In the genomic region with DNA sequence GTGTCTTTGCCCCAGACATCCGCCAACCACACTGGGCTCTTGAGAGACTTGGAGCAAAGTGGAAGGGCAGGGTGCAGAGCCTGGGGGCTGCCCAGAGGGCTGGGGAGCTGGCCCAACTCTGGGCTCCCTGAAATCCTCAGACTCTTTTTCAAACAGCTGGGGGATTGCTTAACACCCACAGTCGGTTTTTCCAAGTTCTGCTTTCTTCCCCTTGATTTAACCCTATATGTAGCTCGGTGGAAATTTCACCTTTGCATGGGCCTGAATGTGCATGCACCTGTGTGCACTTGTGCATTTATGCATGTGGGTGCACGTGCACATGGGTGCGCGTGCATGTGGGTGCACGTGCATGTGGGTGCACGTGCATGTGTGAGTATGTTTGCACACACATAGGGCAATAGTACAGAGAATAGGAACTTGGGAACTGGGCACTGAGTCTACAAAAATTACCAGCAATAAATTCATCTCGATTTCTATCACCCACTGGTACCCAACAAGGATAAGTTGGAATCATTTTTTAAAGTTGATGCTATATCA, we compare ENCODE assay signal across 21 cellular contexts. TPM values are rescaled to one million over a fixed set of nuclear protein-coding genes. Genes with fewer than 3 reads are reported as not detected.
DNase-seq lines count a peak whose midpoint lies in the region; ATAC-seq, FAIRE-seq and TF ChIP-seq lines count a peak whose summit lies in the region.
"Had no signal": no experiment of that assay in that cellular context is flagged by ENCODE, and none has a peak within 500 bp of the region (broad histone marks: within the 10 kb centered on the region; RNA-seq: fewer than 3 reads in every experiment).

No MANE protein-coding gene starts in this region.

- no peaks in the 10 kb centered on the region for H3K4me1 Mint-ChIP-seq in activated CD8-positive, alpha-beta memory T cell treated with anti-CD3 and anti-CD28 coated beads, Interleukin-2, amount 10 ng/mL, durations not matched to agents 7 days and 5 days

- TF ChIP-seq POLR2A in HepG2 (IDR thresholded peaks at IDR 0.05; ENCODE audit: insufficient read depth in 1 of 2, low read depth in 2 of 2, low read length in 2 of 2): no peak
- TF ChIP-seq POLR2A in right lobe of liver (IDR thresholded peaks at IDR 0.05): no peak
- TF ChIP-seq POLR2A in K562 (conservative IDR thresholded peaks at IDR 0.05): no peak

- in situ Hi-C loops in HepG2 (cut with HindIII; ENCODE audit: extremely low pct_ligation_motif_present, low pct_unique_long_range_greater_than_20kb): no loop called here
- in situ Hi-C loops in K562 (cut with MboI): no loop called here

- no peaks in the 10 kb centered on the region for H3K9me3 ChIP-seq in HepG2 (ENCODE audit: low read length)
- H3K9me3 ChIP-seq in right lobe of liver: no peaks in the 10 kb centered on the region
- H3K9me3 ChIP-seq in K562 (replicated peaks; ENCODE audit: control insufficient read depth, insufficient read depth, low read depth, low read length): no peaks in the 10 kb centered on the region; the same call in none of the 2 replicates
- peaks cover 10% of the 10 kb centered on the region for H3K9me3 ChIP-seq in upper lobe of right lung
- H3K9me3 ChIP-seq in A673 (ENCODE audit: low read depth, low read length, poor library complexity, severe bottlenecking): peaks cover 3% of the 10 kb centered on the region

- H2AFZ ChIP-seq in HepG2 (ENCODE audit: low read length) (no peak overlapping the region), K562 (ENCODE audit: low read depth, low read length) (no peak overlapping the region)

- no peak overlapping the region for H3K27ac Mint-ChIP-seq in activated CD8-positive, alpha-beta memory T cell treated with anti-CD3 and anti-CD28 coated beads, Interleukin-2, amount 10 ng/mL, durations not matched to agents 7 days and 5 days
- H3K27ac Mint-ChIP-seq: H9 had no signal

- H3K27ac ChIP-seq in HepG2 (ENCODE audit: extremely low read length, insufficient read depth, low read length) (no peak overlapping the region), right lobe of liver (no peak overlapping the region), K562 (ENCODE audit: extremely low read depth, low read depth, low read length) (no peak overlapping the region), upper lobe of right lung (no peak overlapping the region), A673 (ENCODE audit: low read depth, low read length, poor library complexity, severe bottlenecking) (no peak overlapping the region)
- H3K27ac ChIP-seq: BLaER1 had no signal

- intact Hi-C loops in HepG2 (cut with micrococcal nuclease; ENCODE audit: unreplicated experiment) (no loop called here), right lobe of liver (cut with DNase I) (no loop called here), K562 (cut with micrococcal nuclease) (no loop called here), upper lobe of right lung (cut with DNase I) (no loop called here), A673 (cut with micrococcal nuclease; ENCODE audit: unreplicated experiment) (no loop called here)

- H4K20me1 ChIP-seq in HepG2 (ENCODE audit: insufficient read depth, low read length) (no peaks in the 10 kb centered on the region), K562 (replicated peaks; ENCODE audit: control insufficient read depth, insufficient read depth, low read length) (peaks cover 4% of the 10 kb centered on the region; the same call in 1 of the 2 replicates)
- H4K20me1 ChIP-seq: BLaER1 had no signal

- no peak overlapping the region for H3K4me3 Mint-ChIP-seq in activated CD8-positive, alpha-beta memory T cell treated with anti-CD3 and anti-CD28 coated beads, Interleukin-2, amount 10 ng/mL, durations not matched to agents 7 days and 5 days
- H3K4me3 Mint-ChIP-seq: H9, IgD-negative memory B cell had no signal

- DNase-seq in HepG2 (ENCODE audit: low spot score): no peak
- no peak for DNase-seq in right lobe of liver
- DNase-seq in NOMO-1 (lab: John Stamatoyannopoulos, UW; ENCODE audit: unreplicated experiment in 2 of 2): peak; percentile 44 to 65
- DNase-seq in K562 (ENCODE audit: extremely low read depth in 1 of 4, low spot score in 3 of 4): no peak
- DNase-seq in upper lobe of right lung: no peak
- DNase-seq in activated naive CD4-positive, alpha-beta T cell treated with anti-CD3 and anti-CD28 coated beads, Interleukin-2, amount 50 U/mL, for 16 hours: no peak
- DNase-seq in activated CD8-positive, alpha-beta memory T cell treated with anti-CD3 and anti-CD28 coated beads, Interleukin-2, amount 10 ng/mL, durations not matched to agents 7 days and 5 days: no peak
- DNase-seq in A673 (ENCODE audit: low spot score): no peak
- DNase-seq: 8988T, DND-41, GDM1, H9, NCI-H1105, NCI-H1694, NCI-H510A treated with DMSO at 0.1 percent for 48 hours, SHP77 had no signal

- BruUV-seq in HepG2 (replicated peaks; lab: Mats Ljungman, UMichigan) (no TSS peak), K562 (replicated peaks; lab: Mats Ljungman, UMichigan) (no TSS peak), A673 (replicated peaks; lab: Mats Ljungman, UMichigan) (no TSS peak)

- no peak overlapping the region for H3K9ac ChIP-seq in HepG2 (ENCODE audit: insufficient read depth, low read depth, low read length)
- H3K9ac ChIP-seq in K562 (ENCODE audit: insufficient read depth in 1 of 2, low read depth in 2 of 2, low read length in 2 of 2): no peak overlapping the region
- H3K9ac ChIP-seq: BLaER1 had no signal

- TF ChIP-seq EP300 in HepG2 (IDR thresholded peaks at IDR 0.05; ENCODE audit: low read depth in 2 of 2, low read length in 2 of 2) (no peak), HepG2 (CRISPR knock-in tag; IDR thresholded peaks at IDR 0.05; ENCODE audit: borderline replicate concordance) (no peak), K562 (IDR thresholded peaks at IDR 0.05; ENCODE audit: low read length) (no peak)

- H3K79me2 ChIP-seq in HepG2 (ENCODE audit: insufficient read depth, low read length) (no peaks in the 10 kb centered on the region), K562 (ENCODE audit: control insufficient read depth, insufficient read depth, low read length) (no peaks in the 10 kb centered on the region)

- POLR2A ChIA-PET in HepG2 (lab: Yijun Ruan, JAX) (no interaction called here), K562 (lab: Yijun Ruan, JAX) (interaction anchor here (0.6 to 1.5 kb wide), 2 partner anchors 12 to 987 kb away, joined by 3 to 5 read pairs; no protein-coding TSS in a partner anchor), A673 (lab: Charles Lee; ENCODE audit: low non-redundant PET) (no interaction called here)

- H3K36me3 Mint-ChIP-seq in activated CD8-positive, alpha-beta memory T cell treated with anti-CD3 and anti-CD28 coated beads, Interleukin-2, amount 10 ng/mL, durations not matched to agents 7 days and 5 days: no peaks in the 10 kb centered on the region
- H3K36me3 Mint-ChIP-seq: IgD-negative memory B cell had no signal

- ATAC-seq in HepG2 (no peak), right lobe of liver (no peak), K562 (no peak), upper lobe of right lung (peak; percentile 29)
- no peak for ATAC-seq in activated CD8-positive, alpha-beta memory T cell treated with anti-CD3 and anti-CD28 coated beads, Interleukin-2, amount 10 ng/mL, durations not matched to agents 7 days and 5 days

- H3K4me3 ChIP-seq in HepG2 (replicated peaks in 1 of 3; ENCODE audit: insufficient read depth in 1 of 3, low read depth in 2 of 3, low read length in 3 of 3) (no peak overlapping the region), right lobe of liver (no peak overlapping the region), K562 (no peak overlapping the region), upper lobe of right lung (no peak overlapping the region), A673 (ENCODE audit: low read depth, low read length, poor library complexity, severe bottlenecking) (no peak overlapping the region)
- H3K4me3 ChIP-seq: BLaER1 had no signal

- peaks cover 8% of the 10 kb centered on the region for H3K27me3 Mint-ChIP-seq in activated CD8-positive, alpha-beta memory T cell treated with anti-CD3 and anti-CD28 coated beads, Interleukin-2, amount 10 ng/mL, durations not matched to agents 7 days and 5 days

- H3K36me3 ChIP-seq in HepG2 (replicated peaks in 1 of 2; ENCODE audit: control insufficient read depth in 1 of 2, insufficient read depth in 2 of 2, low read length in 2 of 2) (no peaks in the 10 kb centered on the region), right lobe of liver (no peaks in the 10 kb centered on the region), K562 (ENCODE audit: control insufficient read depth, insufficient read depth, low read length) (no peaks in the 10 kb centered on the region), upper lobe of right lung (no peaks in the 10 kb centered on the region), A673 (ENCODE audit: insufficient read depth, low read length, poor library complexity, severe bottlenecking) (no peaks in the 10 kb centered on the region)
- H3K36me3 ChIP-seq: BLaER1 had no signal

- TF ChIP-seq CTCF in HepG2 (CRISPR knock-in tag; IDR thresholded peaks at IDR 0.05) (no peak), right lobe of liver (IDR thresholded peaks at IDR 0.05) (no peak), K562 (IDR thresholded peaks at IDR 0.05 in 2 of 3, conservative IDR thresholded peaks at IDR 0.05 in 1 of 3; ENCODE audit: insufficient read depth in 2 of 3, low read depth in 1 of 3, low read length in 3 of 3) (no peak), upper lobe of right lung (IDR thresholded peaks at IDR 0.05) (no peak), A673 (conservative IDR thresholded peaks at IDR 0.05; ENCODE audit: low read depth, low read length) (no peak)

- TF ChIP-seq RAD21 in HepG2 (CRISPR knock-in tag; IDR thresholded peaks at IDR 0.05) (no peak), K562 (CRISPR knock-in tag; conservative IDR thresholded peaks at IDR 0.05 in 1 of 2, IDR thresholded peaks at IDR 0.05 in 1 of 2) (no peak)

- no peaks in the 10 kb centered on the region for H3K9me1 ChIP-seq in K562 (ENCODE audit: control insufficient read depth, insufficient read depth, low read length)

- H3K27me3 ChIP-seq in HepG2 (ENCODE audit: control insufficient read depth in 1 of 2, insufficient read depth in 2 of 2, low read length in 2 of 2) (0 out of 5 replicates have a peak, but pooled peaks cover 0 to 3% of the 10 kb centered on the region in 2 experiments), right lobe of liver (no peaks in the 10 kb centered on the region), K562 (ENCODE audit: control insufficient read depth in 2 of 2, insufficient read depth in 2 of 2, low read length in 2 of 2) (peaks cover 11 to 28% of the 10 kb centered on the region in 2 experiments; a peak in 3 of 5 replicates), upper lobe of right lung (no peaks in the 10 kb centered on the region), A673 (replicated peaks; ENCODE audit: insufficient read depth, low read depth, low read length, poor library complexity) (no peaks in the 10 kb centered on the region)
- H3K27me3 ChIP-seq: BLaER1 had no signal

- 47% methylated on average over 9 of the region's 9 CpGs for WGBS in HepG2 (ENCODE audit: low lambda C conversion rate)
- WGBS in right lobe of liver (ENCODE audit: insufficient coverage, low coverage, low lambda C conversion rate, missing lambda C conversion rate): 39% methylated on average over 7 of the region's 9 CpGs
- WGBS in K562 (ENCODE audit: insufficient coverage, low coverage, missing lambda C conversion rate): 9% methylated on average over 9 of the region's 9 CpGs

- FAIRE-seq in HepG2 (lab: Jason Lieb, UNC) (no peak), K562 (lab: Jason Lieb, UNC) (no peak)
- FAIRE-seq: GM12892 had no signal

- H3K9me3 Mint-ChIP-seq in activated CD8-positive, alpha-beta memory T cell treated with anti-CD3 and anti-CD28 coated beads, Interleukin-2, amount 10 ng/mL, durations not matched to agents 7 days and 5 days (ENCODE audit: low read depth): no peaks in the 10 kb centered on the region

- H3K4me1 ChIP-seq in HepG2 (ENCODE audit: insufficient read depth, low read length) (peaks cover 44% of the 10 kb centered on the region), right lobe of liver (no peaks in the 10 kb centered on the region), K562 (replicated peaks in 1 of 2; ENCODE audit: control insufficient read depth in 2 of 2, insufficient read depth in 2 of 2, low read length in 2 of 2) (peaks cover 3 to 9% of the 10 kb centered on the region in 2 experiments; a peak in 3 of 5 replicates), upper lobe of right lung (no peaks in the 10 kb centered on the region), A673 (ENCODE audit: insufficient read depth, low read length, poor library complexity, severe bottlenecking) (no peaks in the 10 kb centered on the region)
- H3K4me1 ChIP-seq: BLaER1 had no signal

- CTCF ChIA-PET in HepG2 (lab: Yijun Ruan, JAX; ENCODE audit: low intra/inter-chr PET ratio, low total read pairs) (no interaction called here), K562 (lab: Yijun Ruan, JAX; ENCODE audit: low intra/inter-chr PET ratio) (no interaction called here), A673 (lab: Charles Lee) (no interaction called here)
- CTCF ChIA-PET in activated CD8-positive, alpha-beta memory T cell treated with anti-CD3 and anti-CD28 coated beads, Interleukin-2, amount 10 ng/mL, durations not matched to agents 7 days and 5 days (lab: Charles Lee): no interaction called here

- H3K4me2 ChIP-seq in HepG2 (ENCODE audit: low read depth, low read length): no peak overlapping the region
- no peak overlapping the region for H3K4me2 ChIP-seq in K562 (ENCODE audit: insufficient read depth, low read length)
- H3K4me2 ChIP-seq: BLaER1 had no signal

RNA-seq across cellular contexts. Expression of a gene that starts 52.3 kb away (rescaled TPM):
- total RNA-seq in HepG2 (2016; rRNA removed; fragmentation: Illumina TruSeq; extraction: Trizol): not detected in 2 replicates
- total RNA-seq in HepG2 (2016; cell fraction: cytosol; rRNA removed; fragmentation: Illumina TruSeq; extraction: Trizol; ENCODE audit: low read depth): not detected in 2 replicates
- not detected in 2 replicates for total RNA-seq in HepG2 (2016; cell fraction: insoluble cytoplasmic fraction; rRNA removed; fragmentation: Illumina TruSeq; extraction: Trizol)
- not detected in 2 replicates for total RNA-seq in HepG2 (2016; cell fraction: membrane; rRNA removed; fragmentation: Illumina TruSeq; extraction: Trizol)
- not detected in 2 replicates for total RNA-seq in HepG2 (2016; cell fraction: nucleus; rRNA removed; fragmentation: Illumina TruSeq; extraction: Trizol)
- polyA plus RNA-seq in HepG2 (2011; rRNA removed): not detected in 2 replicates
- not detected in 2 replicates for polyA plus RNA-seq in HepG2 (2011; cell fraction: cytosol; rRNA removed)
- polyA plus RNA-seq in HepG2 (2011; cell fraction: nucleus; rRNA removed): not detected in 2 replicates
- polyA plus RNA-seq in HepG2 (2012): not detected in 2 replicates
- not detected in 2 replicates for polyA plus RNA-seq in HepG2 (2016; cell fraction: cytosol; fragmentation: Illumina TruSeq; extraction: Trizol; ENCODE audit: low read depth)
- polyA plus RNA-seq in HepG2 (2016; cell fraction: insoluble cytoplasmic fraction; fragmentation: Illumina TruSeq; extraction: Trizol; ENCODE audit: low read depth): not detected in 2 replicates
- polyA plus RNA-seq in HepG2 (2016; cell fraction: membrane; fragmentation: Illumina TruSeq; extraction: Trizol; ENCODE audit: low read depth): not detected in 2 replicates
- not detected in 2 replicates for polyA plus RNA-seq in HepG2 (2016; cell fraction: nucleus; fragmentation: Illumina TruSeq; extraction: Trizol; ENCODE audit: insufficient read depth, low read depth)
- not detected in 2 replicates for polyA minus RNA-seq in HepG2 (2011; rRNA and poly(A)+ RNA removed; ENCODE audit: low replicate concordance)
- polyA minus RNA-seq in HepG2 (2011; cell fraction: cytosol; rRNA and poly(A)+ RNA removed): not detected in 2 replicates
- not detected in 2 replicates for polyA minus RNA-seq in HepG2 (2011; cell fraction: nucleus; rRNA and poly(A)+ RNA removed)
- total RNA-seq in right lobe of liver: under 1 TPM in 2 of 6 experiments, not detected in 4; 0.12 to 0.31 TPM
- total RNA-seq in K562 (2011; cell fraction: chromatin; rRNA removed; ENCODE audit: low replicate concordance): not detected in 2 replicates
- not detected in 2 replicates for total RNA-seq in K562 (2011; cell fraction: nucleolus; rRNA removed)
- total RNA-seq in K562 (2011; cell fraction: nucleoplasm; rRNA removed): not detected in 2 replicates
- not detected in 2 replicates for total RNA-seq in K562 (2014; rRNA removed)
- total RNA-seq in K562 (2014; rRNA removed; fragmentation: Illumina TruSeq; extraction: Trizol): not detected in 2 replicates
- not detected in 2 replicates for total RNA-seq in K562 (2015; rRNA removed; fragmentation: Illumina TruSeq; extraction: Trizol)
- not detected in 2 replicates for total RNA-seq in K562 (2021)
- not detected in 2 replicates for polyA plus RNA-seq in K562 (2011; rRNA removed)
- polyA plus RNA-seq in K562 (2011; cell fraction: cytosol; rRNA removed): not detected in 2 replicates
- not detected in 2 replicates for polyA plus RNA-seq in K562 (2011; cell fraction: nucleus; rRNA removed)
- not detected in 2 replicates for polyA plus RNA-seq in K562 (2012)
- not detected in 2 replicates for polyA plus RNA-seq in K562 (2014; fragmentation: Illumina TruSeq; extraction: Trizol)
- polyA plus RNA-seq in K562 (2014; fragmentation: Nextera tagmentation; extraction: Ambion mirVana): not detected
- not detected in 2 replicates for polyA plus RNA-seq in K562 (2014; rRNA removed)
- polyA minus RNA-seq in K562 (2011; rRNA and poly(A)+ RNA removed): not detected in 2 replicates
- not detected in 2 replicates for polyA minus RNA-seq in K562 (2011; cell fraction: cytosol; rRNA and poly(A)+ RNA removed)
- not detected in 2 replicates for polyA minus RNA-seq in K562 (2011; cell fraction: nucleus; rRNA and poly(A)+ RNA removed)
- 1.0 TPM for total RNA-seq in upper lobe of right lung
- not detected for total RNA-seq in activated CD8-positive, alpha-beta memory T cell treated with anti-CD3 and anti-CD28 coated beads, Interleukin-2, amount 10 ng/mL, durations not matched to agents 7 days and 5 days
- total RNA-seq in A673 (2021): 0.63 and 1.1 TPM in 2 replicates
- total RNA-seq: HT1080, OCI-LY7 had no signal
- polyA plus RNA-seq: IgD-negative memory B cell had no signal

Comparison
In these comparisons a context has a peak if more than half of its experiments do, and no peak if none do; other contexts are left out.
1. DNase-seq: peak in NOMO-1 (2 of 2); none in HepG2 (single experiment), right lobe of liver (0 of 3), K562 (0 of 4), upper lobe of right lung (single experiment), activated naive CD4-positive, alpha-beta T cell treated with anti-CD3 and anti-CD28 coated beads, Interleukin-2, amount 50 U/mL, for 16 hours (single experiment), activated CD8-positive, alpha-beta memory T cell treated with anti-CD3 and anti-CD28 coated beads, Interleukin-2, amount 10 ng/mL, durations not matched to agents 7 days and 5 days (single experiment) and A673 (single experiment).